9 cellular contexts compared by ENCODE assay signal in genomic region chr1:211697356-211697755, GRCh38. TPM values are rescaled to one million over a fixed set of nuclear protein-coding genes. Genes with fewer than 3 reads are reported as not detected.
A peak's percentile ranks its signal among the peaks of the same experiment; 100 is the strongest.
DNase-seq lines count a peak whose midpoint lies in the region; ATAC-seq and TF ChIP-seq lines count a peak whose summit lies in the region.
"Had no signal": no experiment of that assay in that cellular context is flagged by ENCODE, and none has a peak within 500 bp of the region (broad histone marks: within the 10 kb centered on the region; RNA-seq: fewer than 3 reads in every experiment).

No MANE protein-coding gene starts in this region.

- H3K9ac ChIP-seq in OCI-LY3 (ENCODE audit: low read length), result no peak overlapping the region

- H3K9me3 ChIP-seq in OCI-LY3 (ENCODE audit: insufficient read depth, low read length), result peaks cover 5% of the 10 kb centered on the region; the same call in 1 of the 2 replicates

- H4K20me1 ChIP-seq in OCI-LY3 (ENCODE audit: insufficient read depth, low read length), result no peaks in the 10 kb centered on the region

- H3K4me1 Mint-ChIP-seq in activated T-helper 17 cell treated with anti-CD3 and anti-CD28 coated beads, Interleukin-2, amount 50 U/mL, for 72 hours, result no peaks in the 10 kb centered on the region
- peaks cover 14% of the 10 kb centered on the region for H3K4me1 Mint-ChIP-seq in activated naive CD4-positive, alpha-beta T cell treated with anti-CD3 and anti-CD28 coated beads for 36 hours (ENCODE audit: low read depth)

- no peak overlapping the region for H3K27ac ChIP-seq in OCI-LY3 (ENCODE audit: low read length)
- H3K27ac ChIP-seq: foreskin keratinocyte had no signal

- H3K36me3 Mint-ChIP-seq in activated T-helper 17 cell treated with anti-CD3 and anti-CD28 coated beads, Interleukin-2, amount 50 U/mL, for 72 hours (ENCODE audit: low read depth), result no peaks in the 10 kb centered on the region
- H3K36me3 Mint-ChIP-seq in activated naive CD4-positive, alpha-beta T cell treated with anti-CD3 and anti-CD28 coated beads for 36 hours (ENCODE audit: low read depth), result no peaks in the 10 kb centered on the region

- no peaks in the 10 kb centered on the region for H3K9me3 Mint-ChIP-seq in activated T-helper 17 cell treated with anti-CD3 and anti-CD28 coated beads, Interleukin-2, amount 50 U/mL, for 72 hours
- H3K9me3 Mint-ChIP-seq in activated naive CD4-positive, alpha-beta T cell treated with anti-CD3 and anti-CD28 coated beads for 36 hours, result peaks cover 1% of the 10 kb centered on the region

- no peaks in the 10 kb centered on the region for H3K79me2 ChIP-seq in OCI-LY3 (ENCODE audit: low read length)

- intact Hi-C loops in head of caudate nucleus (cut with DNase I), result no loop called here
- intact Hi-C loops in activated naive CD4-positive, alpha-beta T cell treated with anti-CD3 and anti-CD28 coated beads for 36 hours (cut with micrococcal nuclease), result loop anchor here (5.0 kb wide), 2 partner anchors 40 to 240 kb away; no protein-coding TSS in a partner anchor

- DNase-seq in NCI-H748 (lab: John Stamatoyannopoulos, UW; ENCODE audit: unreplicated experiment), result no peak
- no peak for DNase-seq in head of caudate nucleus
- DNase-seq in activated naive CD4-positive, alpha-beta T cell treated with anti-CD3 and anti-CD28 coated beads for 36 hours, result no peak
- DNase-seq: foreskin keratinocyte had no signal

- TF ChIP-seq CTCF in OCI-LY3 (IDR thresholded peaks at IDR 0.05; ENCODE audit: low read depth, low read length), result no peak

- H3K4me3 Mint-ChIP-seq in activated T-helper 17 cell treated with anti-CD3 and anti-CD28 coated beads, Interleukin-2, amount 50 U/mL, for 72 hours, result no peak overlapping the region
- H3K4me3 Mint-ChIP-seq in activated naive CD4-positive, alpha-beta T cell treated with anti-CD3 and anti-CD28 coated beads for 36 hours, result no peak overlapping the region

- H3K4me1 ChIP-seq in OCI-LY3 (ENCODE audit: low read length), result peaks cover 35% of the 10 kb centered on the region
- H3K4me1 ChIP-seq: foreskin keratinocyte had no signal

- peak overlapping the region; percentile 34 for H3K4me2 ChIP-seq in OCI-LY3 (ENCODE audit: low read length)

- ATAC-seq in GM18499 (IDR thresholded peaks at IDR 0.05; ENCODE audit: insufficient read depth, unreplicated experiment) (peak; percentile 62), GM21367 (IDR thresholded peaks at IDR 0.05; ENCODE audit: unreplicated experiment) (peak; percentile 76), HG03135 (IDR thresholded peaks at IDR 0.05; ENCODE audit: unreplicated experiment) (peak; percentile 83)
- ATAC-seq in activated T-helper 17 cell treated with anti-CD3 and anti-CD28 coated beads, Interleukin-2, amount 50 U/mL, for 72 hours (replicated peaks), result no peak
- ATAC-seq: foreskin keratinocyte had no signal

- peaks cover 3% of the 10 kb centered on the region for H3K36me3 ChIP-seq in OCI-LY3 (replicated peaks; ENCODE audit: low read depth, low read length)

- no peaks in the 10 kb centered on the region for H3K27me3 Mint-ChIP-seq in activated T-helper 17 cell treated with anti-CD3 and anti-CD28 coated beads, Interleukin-2, amount 50 U/mL, for 72 hours
- H3K27me3 Mint-ChIP-seq in activated naive CD4-positive, alpha-beta T cell treated with anti-CD3 and anti-CD28 coated beads for 36 hours (ENCODE audit: low read depth), result no peaks in the 10 kb centered on the region

- no peak overlapping the region for H3K27ac Mint-ChIP-seq in activated T-helper 17 cell treated with anti-CD3 and anti-CD28 coated beads, Interleukin-2, amount 50 U/mL, for 72 hours
- no peak overlapping the region for H3K27ac Mint-ChIP-seq in activated naive CD4-positive, alpha-beta T cell treated with anti-CD3 and anti-CD28 coated beads for 36 hours

- no peak overlapping the region for H3K4me3 ChIP-seq in OCI-LY3 (ENCODE audit: low read length)

- CTCF ChIA-PET in activated naive CD4-positive, alpha-beta T cell treated with anti-CD3 and anti-CD28 coated beads for 36 hours (lab: Charles Lee), result interaction anchor here (0.9 to 3.6 kb wide), 17 partner anchors 11 to 760 kb away, joined by 3 to 56 read pairs (median 5); partner anchors contain the start of genes DTL, INTS7 and NEK2

- H3K27me3 ChIP-seq in OCI-LY3 (ENCODE audit: low read depth, low read length), result peaks cover 31% of the 10 kb centered on the region
- H3K27me3 ChIP-seq: foreskin keratinocyte had no signal

- H2AFZ ChIP-seq in OCI-LY3 (ENCODE audit: low read depth, low read length), result no peak overlapping the region

RNA-seq across cellular contexts. Expression of gene NEK2, which starts 21.9 kb away (rescaled TPM):
- total RNA-seq in activated T-helper 17 cell treated with anti-CD3 and anti-CD28 coated beads, Interleukin-2, amount 50 U/mL, for 72 hours, result 10 to 100 TPM; 31.6 to 32.4 TPM
- 10 to 100 TPM; 60.8 to 62.3 TPM for total RNA-seq in activated naive CD4-positive, alpha-beta T cell treated with anti-CD3 and anti-CD28 coated beads for 36 hours
